In genomic region chr6:26383624-26384417, GRCh38 we compare ENCODE assay signal across 8 cellular contexts. TPM values are rescaled to one million over a fixed set of nuclear protein-coding genes. Genes with fewer than 3 reads are reported as not detected.
DNase-seq lines count a peak whose midpoint lies in the region; TF ChIP-seq lines count a peak whose summit lies in the region.

No MANE protein-coding gene starts in this region.

- H3K4me3 Mint-ChIP-seq in CD8-positive, alpha-beta memory T cell: peak overlapping the region; percentile 92 to 100 (median 98)
- peak overlapping the region; percentile 96 for H3K4me3 Mint-ChIP-seq in HFFc6
- H3K4me3 Mint-ChIP-seq in dendritic cell treated with granulocyte-macrophage colony-stimulating factor and Interleukin-4, amounts not matched to agents 40 ng/mL and 50 ng/mL, for 4 days: peak overlapping the region; percentile 94

- no peaks in the 10 kb centered on the region for H3K27me3 Mint-ChIP-seq in CD8-positive, alpha-beta memory T cell
- peaks cover 3% of the 10 kb centered on the region for H3K27me3 Mint-ChIP-seq in HFFc6 (ENCODE audit: insufficient read depth)
- no peaks in the 10 kb centered on the region for H3K27me3 Mint-ChIP-seq in dendritic cell treated with granulocyte-macrophage colony-stimulating factor and Interleukin-4, amounts not matched to agents 40 ng/mL and 50 ng/mL, for 4 days

- peak overlapping the region; percentile 88 for H3K27ac ChIP-seq in CD8-positive, alpha-beta memory T cell (ENCODE audit: low read depth, low read length)
- peak overlapping the region; percentile 73 for H3K27ac ChIP-seq in RWPE1
- peak overlapping the region; percentile 93 for H3K27ac ChIP-seq in mesenchymal stem cell (ENCODE audit: low read length, poor library complexity, severe bottlenecking)
- peak overlapping the region; percentile 53 to 86 (median 78) for H3K27ac ChIP-seq in tibial nerve

- no peaks in the 10 kb centered on the region for H3K9me3 ChIP-seq in CD8-positive, alpha-beta memory T cell (ENCODE audit: low read length)
- H3K9me3 ChIP-seq in mesenchymal stem cell (ENCODE audit: control insufficient read depth, low read length) (no peaks in the 10 kb centered on the region), tibial nerve (no peaks in the 10 kb centered on the region)

- TF ChIP-seq EP300 in tibial nerve (IDR thresholded peaks at IDR 0.05): no peak

- H2BK15ac ChIP-seq in mesenchymal stem cell (ENCODE audit: low read depth, poor library complexity, severe bottlenecking): no peak overlapping the region

- H3K4me3 ChIP-seq in CD8-positive, alpha-beta memory T cell (ENCODE audit: low read length): peak overlapping the region; percentile 94
- H3K4me3 ChIP-seq in mesenchymal stem cell (ENCODE audit: insufficient read depth in 1 of 2, low read depth in 1 of 2, low read length in 2 of 2): peak overlapping the region; percentile 64 to 79
- peak overlapping the region; percentile 52 to 61 (median 54) for H3K4me3 ChIP-seq in tibial nerve

- H2BK120ac ChIP-seq in mesenchymal stem cell (ENCODE audit: low read depth, low read length): no peak overlapping the region

- peaks cover 17% of the 10 kb centered on the region for H3K79me1 ChIP-seq in mesenchymal stem cell (replicated peaks; ENCODE audit: low read length, poor library complexity, severe bottlenecking)

- peak overlapping the region; percentile 68 for H3K4me2 ChIP-seq in mesenchymal stem cell (ENCODE audit: low read length, poor library complexity, severe bottlenecking)

- DNase-seq in CD8-positive, alpha-beta memory T cell: no peak
- DNase-seq in HFFc6 (peak; percentile 54), RWPE1 (ENCODE audit: low spot score) (no peak), mesenchymal stem cell (peak; percentile 76), tibial nerve (ENCODE audit: low spot score in 2 of 2) (no peak), germinal center (ENCODE audit: low spot score) (no peak), SIG-M5 treated with dmso at 0.1 percent for 504 hours (lab: John Stamatoyannopoulos, UW; ENCODE audit: unreplicated experiment) (no peak)

- peaks cover 0 to 24% (median 5%) of the 10 kb centered on the region in 3 donors for H3K36me3 Mint-ChIP-seq in CD8-positive, alpha-beta memory T cell
- H3K36me3 Mint-ChIP-seq in HFFc6 (ENCODE audit: low read depth): no peaks in the 10 kb centered on the region
- peaks cover 54% of the 10 kb centered on the region for H3K36me3 Mint-ChIP-seq in dendritic cell treated with granulocyte-macrophage colony-stimulating factor and Interleukin-4, amounts not matched to agents 40 ng/mL and 50 ng/mL, for 4 days (ENCODE audit: low read depth)

- H3K4me1 Mint-ChIP-seq in CD8-positive, alpha-beta memory T cell: peaks cover 28 to 52% (median 44%) of the 10 kb centered on the region in 3 donors
- H3K4me1 Mint-ChIP-seq in HFFc6 (ENCODE audit: low read depth): peaks cover 35% of the 10 kb centered on the region
- peaks cover 67% of the 10 kb centered on the region for H3K4me1 Mint-ChIP-seq in dendritic cell treated with granulocyte-macrophage colony-stimulating factor and Interleukin-4, amounts not matched to agents 40 ng/mL and 50 ng/mL, for 4 days (ENCODE audit: low read depth)

- H3K9ac ChIP-seq in mesenchymal stem cell (ENCODE audit: low read length): peak overlapping the region; percentile 87

- H4K8ac ChIP-seq in mesenchymal stem cell (ENCODE audit: low read length): peak overlapping the region; percentile 45

- H2AFZ ChIP-seq in mesenchymal stem cell (ENCODE audit: low read depth, low read length): peak overlapping the region; percentile 95

- H2AK5ac ChIP-seq in mesenchymal stem cell (ENCODE audit: low read length, severe bottlenecking): peak overlapping the region; percentile 87

- no peak for TF ChIP-seq POLR2A in tibial nerve (IDR thresholded peaks at IDR 0.05)

- intact Hi-C loops in dendritic cell treated with granulocyte-macrophage colony-stimulating factor and Interleukin-4, amounts not matched to agents 40 ng/mL and 50 ng/mL, for 4 days (cut with micrococcal nuclease): loop anchor here (2.0 kb wide), 1 partner anchor 19 kb away; the partner anchor contains the start of gene BTN3A2

- no peak overlapping the region for H3K23ac ChIP-seq in mesenchymal stem cell (ENCODE audit: low read length in 2 of 2)

- H2BK12ac ChIP-seq in mesenchymal stem cell (ENCODE audit: low read length in 2 of 2): peak overlapping the region in 1 of 2 experiments; percentile 27

- H3K14ac ChIP-seq in mesenchymal stem cell (ENCODE audit: low read length in 2 of 2): peak overlapping the region in 1 of 2 experiments; percentile 45

- H4K91ac ChIP-seq in mesenchymal stem cell (ENCODE audit: low read length): no peak overlapping the region

- POLR2A ChIA-PET in CD8-positive, alpha-beta memory T cell (lab: Charles Lee): no interaction called here
- POLR2A ChIA-PET in RWPE1 (lab: Yijun Ruan, JAX; ENCODE audit: low non-redundant PET): no interaction called here

- CTCF ChIA-PET in CD8-positive, alpha-beta memory T cell (lab: Charles Lee): no interaction called here
- CTCF ChIA-PET in RWPE1 (lab: Yijun Ruan, JAX): no interaction called here

- TF ChIP-seq CTCF in HFFc6 (IDR thresholded peaks at IDR 0.05) (no peak), RWPE1 (conservative IDR thresholded peaks at IDR 0.05; ENCODE audit: low read depth) (no peak), tibial nerve (IDR thresholded peaks at IDR 0.05) (no peak)

- H3K18ac ChIP-seq in mesenchymal stem cell (ENCODE audit: low read depth in 1 of 2, low read length in 2 of 2): no peak overlapping the region

- 13% methylated on average over 7 of the region's 7 CpGs for WGBS in mesenchymal stem cell
- 13 to 14% methylated on average over 7 of the region's 7 CpGs for WGBS in tibial nerve, 2 donors

- H3K4me1 ChIP-seq in CD8-positive, alpha-beta memory T cell (ENCODE audit: insufficient read depth, low read length): peaks cover 12% of the 10 kb centered on the region
- H3K4me1 ChIP-seq in mesenchymal stem cell (ENCODE audit: control insufficient read depth, insufficient read depth, low read depth, low read length) (peaks cover 18% of the 10 kb centered on the region), tibial nerve (peaks cover 0 to 15% (median 2%) of the 10 kb centered on the region in 4 donors)

- no peaks in the 10 kb centered on the region for H3K9me3 Mint-ChIP-seq in CD8-positive, alpha-beta memory T cell
- no peaks in the 10 kb centered on the region for H3K9me3 Mint-ChIP-seq in HFFc6
- no peaks in the 10 kb centered on the region for H3K9me3 Mint-ChIP-seq in dendritic cell treated with granulocyte-macrophage colony-stimulating factor and Interleukin-4, amounts not matched to agents 40 ng/mL and 50 ng/mL, for 4 days

- H3K4ac ChIP-seq in mesenchymal stem cell (ENCODE audit: low read depth in 1 of 2, low read length in 2 of 2): no peak overlapping the region

- no peaks in the 10 kb centered on the region for H3K27me3 ChIP-seq in CD8-positive, alpha-beta memory T cell (ENCODE audit: insufficient read depth, low read length, poor library complexity, severe bottlenecking)
- H3K27me3 ChIP-seq in mesenchymal stem cell (ENCODE audit: control insufficient read depth in 1 of 2, insufficient read depth in 1 of 2, low read length in 2 of 2): no peaks in the 10 kb centered on the region
- H3K27me3 ChIP-seq in tibial nerve: no peaks in the 10 kb centered on the region

- peak overlapping the region; percentile 78 to 100 (median 99) for H3K27ac Mint-ChIP-seq in CD8-positive, alpha-beta memory T cell
- H3K27ac Mint-ChIP-seq in HFFc6: peak overlapping the region; percentile 95
- H3K27ac Mint-ChIP-seq in dendritic cell treated with granulocyte-macrophage colony-stimulating factor and Interleukin-4, amounts not matched to agents 40 ng/mL and 50 ng/mL, for 4 days: peak overlapping the region; percentile 93

- H3K36me3 ChIP-seq in CD8-positive, alpha-beta memory T cell (ENCODE audit: insufficient read depth, low read length): no peaks in the 10 kb centered on the region
- H3K36me3 ChIP-seq in mesenchymal stem cell (ENCODE audit: control insufficient read depth in 1 of 2, insufficient read depth in 2 of 2, low read depth in 1 of 2, low read length in 2 of 2): peaks cover 4 to 15% of the 10 kb centered on the region in 2 experiments
- H3K36me3 ChIP-seq in tibial nerve: peaks cover 0 to 11% (median 0%) of the 10 kb centered on the region in 3 donors

- H2BK5ac ChIP-seq in mesenchymal stem cell (ENCODE audit: low read depth, low read length, poor library complexity, severe bottlenecking): peak overlapping the region; percentile 71

RNA-seq across cellular contexts. Expression of gene BTN2A2, which starts 0.9 kb away (rescaled TPM):
- total RNA-seq in CD8-positive, alpha-beta memory T cell: 10 to 100 TPM; 18.0 to 19.0 TPM
- polyA plus RNA-seq in CD8-positive, alpha-beta memory T cell: 6.8 TPM
- 10 to 100 TPM in 4 of 6 experiments, 1 to 10 TPM in 2; 9.1 to 11.9 (median 10.5) TPM for total RNA-seq in HFFc6 (2021; fragmentation: NEBNext Ultra II Directional; extraction: Animal tissue kit (Norgen Biotek cat#: 25700))
- 14.4 TPM for polyA plus RNA-seq in mesenchymal stem cell (2013, experiment 1 of 2)
- polyA plus RNA-seq in mesenchymal stem cell (2013, experiment 2 of 2): 13.8 TPM
- total RNA-seq in tibial nerve: 10 to 100 TPM in 3 of 4 donors, 1 to 10 TPM in 1; 6.7 to 20.7 (median 14.5) TPM

RNA-seq across cellular contexts. Expression of gene BTN3A1, which starts 18.3 kb away (rescaled TPM):
- 10 to 100 TPM; 30.8 to 31.5 TPM for total RNA-seq in CD8-positive, alpha-beta memory T cell
- polyA plus RNA-seq in CD8-positive, alpha-beta memory T cell: 85.0 TPM
- total RNA-seq in HFFc6 (2021; fragmentation: NEBNext Ultra II Directional; extraction: Animal tissue kit (Norgen Biotek cat#: 25700)): 10 to 100 TPM; 10.3 to 16.2 (median 13.8) TPM
- 17.7 TPM for polyA plus RNA-seq in mesenchymal stem cell (2013, experiment 1 of 2)
- 18.2 TPM for polyA plus RNA-seq in mesenchymal stem cell (2013, experiment 2 of 2)
- 10 to 100 TPM; 12.3 to 29.3 (median 16.6) TPM for total RNA-seq in tibial nerve

RNA-seq across cellular contexts. Expression of gene BTN3A2, which starts 18.8 kb away (rescaled TPM):
- 10 to 100 TPM; 36.4 to 38.7 TPM for total RNA-seq in CD8-positive, alpha-beta memory T cell
- polyA plus RNA-seq in CD8-positive, alpha-beta memory T cell: 174 TPM
- 10 to 100 TPM; 16.4 to 27.5 (median 24.9) TPM for total RNA-seq in HFFc6 (2021; fragmentation: NEBNext Ultra II Directional; extraction: Animal tissue kit (Norgen Biotek cat#: 25700))
- 31.1 TPM for polyA plus RNA-seq in mesenchymal stem cell (2013, experiment 1 of 2)
- polyA plus RNA-seq in mesenchymal stem cell (2013, experiment 2 of 2): 32.3 TPM
- 10 to 100 TPM in 3 of 4 donors, 1 to 10 TPM in 1; 8.4 to 14.0 (median 12.1) TPM for total RNA-seq in tibial nerve

RNA-seq across cellular contexts. Expression of gene BTN3A3, which starts 56.5 kb away (rescaled TPM):
- total RNA-seq in CD8-positive, alpha-beta memory T cell: 10 to 100 TPM; 32.8 to 37.1 TPM
- polyA plus RNA-seq in CD8-positive, alpha-beta memory T cell: 75.5 TPM
- total RNA-seq in HFFc6 (2021; fragmentation: NEBNext Ultra II Directional; extraction: Animal tissue kit (Norgen Biotek cat#: 25700)): 1 to 10 TPM; 4.6 to 9.9 (median 8.4) TPM
- polyA plus RNA-seq in mesenchymal stem cell (2013, experiment 1 of 2): 14.3 TPM
- polyA plus RNA-seq in mesenchymal stem cell (2013, experiment 2 of 2): 15.1 TPM
- 10 to 100 TPM in 3 of 4 donors, 1 to 10 TPM in 1; 9.4 to 27.8 (median 14.0) TPM for total RNA-seq in tibial nerve

Comparison
In these comparisons a context has a peak if more than half of its experiments do, and no peak if none do; other contexts are left out.
1. DNase-seq: peak in HFFc6 (single experiment) and mesenchymal stem cell (single experiment); none in CD8-positive, alpha-beta memory T cell (0 of 5), RWPE1 (single experiment), tibial nerve (0 of 2), germinal center (single experiment) and SIG-M5 treated with dmso at 0.1 percent for 504 hours (single experiment).
2. Peak in every context shown above with its lines, with median percentiles within 50 percentile points of each other: H3K27ac ChIP-seq, H3K4me3 ChIP-seq, H3K27ac Mint-ChIP-seq and H3K4me3 Mint-ChIP-seq.